11 cellular contexts compared by ENCODE assay signal in genomic region chr7:135161669-135162068, GRCh38. TPM values are rescaled to one million over a fixed set of nuclear protein-coding genes. Genes with fewer than 3 reads are reported as not detected.
A peak's percentile ranks its signal among the peaks of the same experiment; 100 is the strongest.
DNase-seq lines count a peak whose midpoint lies in the region; ATAC-seq and TF ChIP-seq lines count a peak whose summit lies in the region.
"Had no signal": no experiment of that assay in that cellular context is flagged by ENCODE, and none has a peak within 500 bp of the region (broad histone marks: within the 10 kb centered on the region; RNA-seq: fewer than 3 reads in every experiment).

No MANE protein-coding gene starts in this region.

- POLR2A ChIA-PET in OCI-LY7 (lab: Charles Lee) = interaction anchor here (0.6 to 2.9 kb wide), 5 partner anchors 9 to 1920 kb away, joined by 3 to 34 read pairs (median 4); partner anchors contain the start of genes CYREN and TMEM140

- CTCF ChIA-PET in OCI-LY7 (lab: Charles Lee; ENCODE audit: unreplicated experiment) = interaction anchor here (0.9 kb wide), 1 partner anchor 8 kb away, joined by 6 read pairs; no protein-coding TSS in a partner anchor

- intact Hi-C loops in OCI-LY7 (cut with micrococcal nuclease; ENCODE audit: unreplicated experiment) = loop anchor here (2.0 kb wide), 1 partner anchor 815 kb away; the partner anchor contains the start of gene MTPN

- no peak for DNase-seq in OCI-LY7 (ENCODE audit: low spot score)
- DNase-seq in midbrain (lab: John Stamatoyannopoulos, UW) = no peak
- DNase-seq in SJCRH30 = no peak
- DNase-seq: DND-41, NCI-H1436 treated with DMSO at 0.1 percent for 48 hours, pancreas had no signal

- H3K27ac ChIP-seq in OCI-LY7 (ENCODE audit: low read depth, low read length, poor library complexity, severe bottlenecking) (peak overlapping the region; percentile 64), gastroesophageal sphincter (peak overlapping the region in 3 of 4 donors; percentile 51 to 53 (median 52)), skeletal muscle tissue (ENCODE audit: low read depth, low read length) (peak overlapping the region; percentile 89), SJCRH30 (no peak overlapping the region)
- H3K27ac ChIP-seq: cardiac muscle cell had no signal

- no TSS peak for BruUV-seq in OCI-LY7 (replicated peaks; lab: Mats Ljungman, UMichigan)

- peak overlapping the region; percentile 48; the same call in 1 of the 2 replicates for H2AFZ ChIP-seq in OCI-LY7 (ENCODE audit: low read length)

- H3K4me2 ChIP-seq in OCI-LY7 (ENCODE audit: low read length) = 0 out of 2 replicates have a peak overlapping the region, but pooled peaks have one; percentile 51

- H3K9me3 ChIP-seq in OCI-LY7 (ENCODE audit: low read length) (peaks cover 35% of the 10 kb centered on the region), gastroesophageal sphincter (no peaks in the 10 kb centered on the region), skeletal muscle tissue (ENCODE audit: control insufficient read depth in 3 of 3, low read length in 3 of 3) (no peaks in the 10 kb centered on the region), SJCRH30 (replicated peaks) (no peaks in the 10 kb centered on the region; the same call in 1 of the 2 replicates)
- H3K9me3 ChIP-seq: pancreas had no signal

- H3K4me3 ChIP-seq in OCI-LY7 (ENCODE audit: low read depth, low read length, poor library complexity, severe bottlenecking) = no peak overlapping the region
- H3K4me3 ChIP-seq in gastroesophageal sphincter = no peak overlapping the region
- no peak overlapping the region for H3K4me3 ChIP-seq in skeletal muscle tissue (ENCODE audit: low read length in 3 of 3)
- H3K4me3 ChIP-seq in SJCRH30 = no peak overlapping the region
- H3K4me3 ChIP-seq: cardiac muscle cell, pancreas had no signal

- H3K27me3 ChIP-seq in gastroesophageal sphincter = no peaks in the 10 kb centered on the region
- no peaks in the 10 kb centered on the region for H3K27me3 ChIP-seq in skeletal muscle tissue (ENCODE audit: control insufficient read depth in 3 of 3, insufficient read depth in 3 of 3, low read length in 3 of 3)
- no peaks in the 10 kb centered on the region for H3K27me3 ChIP-seq in SJCRH30
- H3K27me3 ChIP-seq: cardiac muscle cell, pancreas had no signal

- H3K4me1 ChIP-seq in OCI-LY7 (ENCODE audit: insufficient read depth, low read length, poor library complexity, severe bottlenecking) (peaks cover 25% of the 10 kb centered on the region), gastroesophageal sphincter (peaks cover 0 to 82% (median 13%) of the 10 kb centered on the region in 3 donors), skeletal muscle tissue (ENCODE audit: control insufficient read depth in 3 of 3, insufficient read depth in 3 of 3, low read length in 3 of 3) (peaks cover 82 to 87% (median 86%) of the 10 kb centered on the region in 3 donors), SJCRH30 (peaks cover 11% of the 10 kb centered on the region)

- no peaks in the 10 kb centered on the region for H3K79me2 ChIP-seq in OCI-LY7 (ENCODE audit: insufficient read depth, low read depth, low read length)

- H3K9me2 ChIP-seq in OCI-LY7 (ENCODE audit: insufficient read depth, low read length) = no peaks in the 10 kb centered on the region

- no peak for TF ChIP-seq EP300 in gastroesophageal sphincter (IDR thresholded peaks at IDR 0.05)

- ATAC-seq in gastroesophageal sphincter (no peak), HG03097 (IDR thresholded peaks at IDR 0.05; ENCODE audit: low FRiP score, unreplicated experiment) (no peak)

- no peak for TF ChIP-seq CTCF in OCI-LY7 (conservative IDR thresholded peaks at IDR 0.05; ENCODE audit: low read length)
- no peak for TF ChIP-seq CTCF in gastroesophageal sphincter (IDR thresholded peaks at IDR 0.05)

- no peaks in the 10 kb centered on the region for H4K20me1 ChIP-seq in OCI-LY7 (ENCODE audit: insufficient read depth, low read length)

- H3K36me3 ChIP-seq in OCI-LY7 (ENCODE audit: insufficient read depth, low read length) (peaks cover 77% of the 10 kb centered on the region), gastroesophageal sphincter (peaks cover 0 to 32% of the 10 kb centered on the region in 2 donors), skeletal muscle tissue (ENCODE audit: control insufficient read depth in 3 of 3, insufficient read depth in 3 of 3, low read length in 3 of 3) (peaks cover 10 to 15% (median 13%) of the 10 kb centered on the region in 3 donors), SJCRH30 (peaks cover 13% of the 10 kb centered on the region)

- H3K9ac ChIP-seq in skeletal muscle tissue (ENCODE audit: low read depth in 1 of 3, low read length in 3 of 3) = peak overlapping the region in 1 of 3 donors; percentile 32

- TF ChIP-seq POLR2A in GM15510 (IDR thresholded peaks at IDR 0.05; ENCODE audit: borderline replicate concordance, extremely low read depth, insufficient read length) = peak; percentile 10
- TF ChIP-seq POLR2A in gastroesophageal sphincter (IDR thresholded peaks at IDR 0.05) = no peak

- WGBS in gastroesophageal sphincter (ENCODE audit: low coverage in 1 of 2), 2 donors = 83 to 100% methylated on average over 1 to 4 of the region's 6 CpGs

RNA-seq across cellular contexts. Expression of gene CYREN, which starts 8.8 kb away (rescaled TPM):
- 64.0 and 69.4 TPM in 2 replicates for total RNA-seq in OCI-LY7 (2014; rRNA removed; shearing (Covaris generic))
- total RNA-seq in OCI-LY7 (2022) (81.9 and 85.0 TPM in 2 replicates), gastroesophageal sphincter (10 to 100 TPM; 37.0 to 60.3 (median 49.7) TPM), skeletal muscle tissue (20.4 TPM)
- total RNA-seq in SJCRH30 (2014; rRNA removed; shearing (Covaris generic)) = 57.5 and 61.7 TPM in 2 replicates

RNA-seq across cellular contexts. Expression of gene TMEM140, which starts 13.8 kb away (rescaled TPM):
- 0.41 TPM in 1 of 2 replicates, not detected in the other for total RNA-seq in OCI-LY7 (2014; rRNA removed; shearing (Covaris generic))
- 1.6 and 1.7 TPM in 2 replicates for total RNA-seq in OCI-LY7 (2022)
- total RNA-seq in gastroesophageal sphincter = 10 to 100 TPM in 3 of 4 donors, 1 to 10 TPM in 1; 9.3 to 21.8 (median 16.0) TPM
- 1.6 TPM for total RNA-seq in skeletal muscle tissue
- 0.12 TPM in 1 of 2 replicates, not detected in the other for total RNA-seq in SJCRH30 (2014; rRNA removed; shearing (Covaris generic))
- total RNA-seq: cardiac muscle cell had no signal

RNA-seq across cellular contexts. Expression of gene WDR91, which starts 49.7 kb away (rescaled TPM):
- total RNA-seq in OCI-LY7 (2014; rRNA removed; shearing (Covaris generic)) = 12.5 and 13.6 TPM in 2 replicates
- total RNA-seq in OCI-LY7 (2022) (17.1 and 24.7 TPM in 2 replicates), gastroesophageal sphincter (10 to 100 TPM; 18.7 to 37.1 (median 30.0) TPM), skeletal muscle tissue (6.8 TPM)
- 12.1 and 14.6 TPM in 2 replicates for total RNA-seq in SJCRH30 (2014; rRNA removed; shearing (Covaris generic))
